In the genomic region with DNA sequence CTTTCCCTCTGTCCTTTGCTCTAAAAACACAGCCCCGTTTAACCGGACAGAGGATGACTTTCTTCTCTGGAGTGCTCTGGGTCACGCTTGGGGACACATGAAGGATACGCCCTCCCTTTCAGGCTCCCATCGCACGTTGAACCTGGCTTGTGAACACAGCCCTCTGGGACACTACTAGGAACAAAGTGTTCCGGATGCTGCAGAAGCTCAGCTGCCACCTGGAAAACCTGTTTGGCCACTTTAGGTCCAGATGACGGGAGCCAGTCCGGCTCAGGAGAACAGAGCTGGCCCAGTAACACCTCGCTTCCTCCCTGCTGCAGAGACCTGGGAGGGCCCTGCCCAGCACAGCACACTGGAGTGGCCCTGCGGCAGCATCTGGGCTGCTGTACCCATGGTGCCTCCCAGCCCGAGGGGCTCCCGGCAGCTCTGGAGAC, we compare ENCODE assay signal across 11 cellular contexts.
DNase-seq lines count a peak whose midpoint lies in the region; ATAC-seq, FAIRE-seq and TF ChIP-seq lines count a peak whose summit lies in the region.
"Had no signal": no experiment of that assay in that cellular context is flagged by ENCODE, and none has a peak within 500 bp of the region (broad histone marks: within the 10 kb centered on the region; RNA-seq: fewer than 3 reads in every experiment).

No MANE protein-coding gene starts in this region.

- peaks cover 19% of the 10 kb centered on the region for H3K4me1 Mint-ChIP-seq in Caco-2 (ENCODE audit: low read depth, unreplicated experiment)
- peaks cover 48% of the 10 kb centered on the region for H3K4me1 Mint-ChIP-seq in dendritic cell treated with granulocyte-macrophage colony-stimulating factor and Interleukin-4, amounts not matched to agents 40 ng/mL and 50 ng/mL, for 4 days (ENCODE audit: low read depth)

- 79 to 90% (median 87%) methylated on average over 13 of the region's 13 CpGs for WGBS in psoas muscle, 3 donors

- no peak overlapping the region for H3K4me3 Mint-ChIP-seq in Caco-2 (ENCODE audit: unreplicated experiment)
- no peak overlapping the region for H3K4me3 Mint-ChIP-seq in dendritic cell treated with granulocyte-macrophage colony-stimulating factor and Interleukin-4, amounts not matched to agents 40 ng/mL and 50 ng/mL, for 4 days
- H3K4me3 Mint-ChIP-seq: nephron progenitor cell had no signal

- CTCF ChIA-PET in Caco-2 (lab: Charles Lee) = no interaction called here

- no peak overlapping the region for H3K27ac ChIP-seq in psoas muscle

- H3K9me3 Mint-ChIP-seq in Caco-2 (ENCODE audit: unreplicated experiment) = no peaks in the 10 kb centered on the region
- no peaks in the 10 kb centered on the region for H3K9me3 Mint-ChIP-seq in dendritic cell treated with granulocyte-macrophage colony-stimulating factor and Interleukin-4, amounts not matched to agents 40 ng/mL and 50 ng/mL, for 4 days
- H3K9me3 Mint-ChIP-seq: nephron progenitor cell had no signal

- POLR2A ChIA-PET in Caco-2 (lab: Charles Lee) = interaction anchor here (1.0 kb wide), 1 partner anchor 60 kb away, joined by 5 read pairs; no protein-coding TSS in a partner anchor

- TF ChIP-seq POLR2A in H54 (IDR thresholded peaks at IDR 0.05; ENCODE audit: low read depth, low read length) = no peak

- H3K4me3 ChIP-seq in Caco-2 (ENCODE audit: low read depth, low read length) = no peak overlapping the region
- no peak overlapping the region for H3K4me3 ChIP-seq in psoas muscle

- no peaks in the 10 kb centered on the region for H3K36me3 Mint-ChIP-seq in Caco-2 (ENCODE audit: insufficient read depth, unreplicated experiment)
- H3K36me3 Mint-ChIP-seq in dendritic cell treated with granulocyte-macrophage colony-stimulating factor and Interleukin-4, amounts not matched to agents 40 ng/mL and 50 ng/mL, for 4 days (ENCODE audit: low read depth) = no peaks in the 10 kb centered on the region

- BruUV-seq in Caco-2 (replicated peaks; lab: Mats Ljungman, UMichigan) = no TSS peak

- ATAC-seq in GM19035 (IDR thresholded peaks at IDR 0.05; ENCODE audit: unreplicated experiment) (no peak), HG03139 (IDR thresholded peaks at IDR 0.05; ENCODE audit: unreplicated experiment) (no peak), psoas muscle (no peak)

- H3K27me3 ChIP-seq in Caco-2 (replicated peaks; ENCODE audit: control insufficient read depth, insufficient read depth, low read length) (no peaks in the 10 kb centered on the region), psoas muscle (ENCODE audit: insufficient read depth in 3 of 3, low read length in 2 of 3) (no peaks in the 10 kb centered on the region)

- no peak overlapping the region for H3K27ac Mint-ChIP-seq in Caco-2 (ENCODE audit: unreplicated experiment)
- peak overlapping the region; percentile 42 for H3K27ac Mint-ChIP-seq in dendritic cell treated with granulocyte-macrophage colony-stimulating factor and Interleukin-4, amounts not matched to agents 40 ng/mL and 50 ng/mL, for 4 days
- H3K27ac Mint-ChIP-seq: nephron progenitor cell had no signal

- H3K9me3 ChIP-seq in Caco-2 (no peaks in the 10 kb centered on the region), psoas muscle (no peaks in the 10 kb centered on the region)

- H3K4me1 ChIP-seq in Caco-2 (peaks cover 40% of the 10 kb centered on the region), psoas muscle (peaks cover 44% of the 10 kb centered on the region)

- H3K36me3 ChIP-seq in Caco-2 (ENCODE audit: control insufficient read depth, insufficient read depth, low read length) (no peaks in the 10 kb centered on the region), psoas muscle (ENCODE audit: insufficient read depth in 1 of 2, low read depth in 1 of 2) (no peaks in the 10 kb centered on the region)

- H3K27me3 Mint-ChIP-seq in Caco-2 (ENCODE audit: insufficient read depth, unreplicated experiment) = no peaks in the 10 kb centered on the region
- no peaks in the 10 kb centered on the region for H3K27me3 Mint-ChIP-seq in dendritic cell treated with granulocyte-macrophage colony-stimulating factor and Interleukin-4, amounts not matched to agents 40 ng/mL and 50 ng/mL, for 4 days

- FAIRE-seq in H54 (lab: Jason Lieb, UNC) = no peak

- DNase-seq in Caco-2 (peak; percentile 57 to 69), NCI-H2029 treated with DMSO at 0.1 percent for 48 hours (lab: John Stamatoyannopoulos, UW) (peak; percentile 95), mucosa of gallbladder (ENCODE audit: low spot score) (peak; percentile 91), H54 (ENCODE audit: insufficient read length, low spot score) (no peak), psoas muscle (no peak)
- DNase-seq: activated naive CD4-positive, alpha-beta T cell treated with anti-CD3 and anti-CD28 coated beads, Interleukin-2, amount 50 U/mL, for 16 hours; nephron progenitor cell; OCI-M1 had no signal

- TF ChIP-seq CTCF in Caco-2 (IDR thresholded peaks at IDR 0.05; ENCODE audit: insufficient read depth in 1 of 2, low read depth in 1 of 2, low read length in 1 of 2, severe bottlenecking in 1 of 2, unreplicated experiment in 1 of 2) (no peak), psoas muscle (IDR thresholded peaks at IDR 0.05) (no peak)

- intact Hi-C loops in Caco-2 (cut with micrococcal nuclease; ENCODE audit: unreplicated experiment) (loop anchor here (5.0 kb wide), 1 partner anchor 58 kb away; a partner anchor contains a TSS), psoas muscle (cut with DNase I) (loop anchor here in 1 of 2 donors (5.0 kb wide), 1 partner anchor 58 kb away; a partner anchor contains a TSS)
- intact Hi-C loops in dendritic cell treated with granulocyte-macrophage colony-stimulating factor and Interleukin-4, amounts not matched to agents 40 ng/mL and 50 ng/mL, for 4 days (cut with micrococcal nuclease) = loop anchor here (5.0 to 10.0 kb wide), 2 partner anchors 37 to 150 kb away; no protein-coding TSS in a partner anchor

Comparison
In these comparisons a context has a peak if more than half of its experiments do, and no peak if none do; other contexts are left out.
1. DNase-seq: peak in Caco-2 (2 of 2), NCI-H2029 treated with DMSO at 0.1 percent for 48 hours (single experiment) and mucosa of gallbladder (single experiment); none in H54 (single experiment) and psoas muscle (0 of 2).